14 cellular contexts compared by ENCODE assay signal in the genomic region with DNA sequence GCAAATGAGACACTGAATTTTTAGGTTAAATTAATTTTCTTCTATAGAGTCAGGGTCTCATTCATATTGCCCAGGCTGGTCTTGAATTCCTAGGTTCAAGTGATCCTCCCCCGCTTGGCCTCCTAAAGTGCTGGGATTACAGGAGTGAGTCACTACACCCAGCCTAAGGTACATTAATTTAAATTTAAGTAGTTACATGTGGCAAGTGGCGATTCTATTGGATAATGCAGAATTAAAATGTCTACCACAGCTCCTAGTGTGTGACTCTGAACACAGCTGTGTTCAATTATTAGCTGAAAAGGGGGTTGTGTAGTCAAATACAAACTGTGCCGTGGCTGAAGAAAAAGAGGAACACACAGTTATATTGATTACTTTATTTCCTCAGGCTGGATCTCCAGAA. TPM values are rescaled to one million over a fixed set of nuclear protein-coding genes. Genes with fewer than 3 reads are reported as not detected.
DNase-seq lines count a peak whose midpoint lies in the region; ATAC-seq and TF ChIP-seq lines count a peak whose summit lies in the region.
"Had no signal": no experiment of that assay in that cellular context is flagged by ENCODE, and none has a peak within 500 bp of the region (broad histone marks: within the 10 kb centered on the region; RNA-seq: fewer than 3 reads in every experiment).

No MANE protein-coding gene starts in this region.

- H3K27ac ChIP-seq in sigmoid colon, result no peak overlapping the region

- TF ChIP-seq EP300 in sigmoid colon (IDR thresholded peaks at IDR 0.05), result no peak

- H3K36me3 Mint-ChIP-seq in HFFc6 (ENCODE audit: low read depth) (peaks cover 41% of the 10 kb centered on the region), glutamatergic neuron (ENCODE audit: unreplicated experiment) (no peaks in the 10 kb centered on the region)

- 94 to 95% methylated on average over 3 of the region's 3 CpGs for WGBS in sigmoid colon, 2 donors

- H3K4me1 Mint-ChIP-seq in HFFc6 (ENCODE audit: low read depth), result peaks cover 60% of the 10 kb centered on the region
- peaks cover 5% of the 10 kb centered on the region for H3K4me1 Mint-ChIP-seq in glutamatergic neuron (ENCODE audit: low read depth, unreplicated experiment)

- H3K27me3 Mint-ChIP-seq in HFFc6 (ENCODE audit: insufficient read depth) (peaks cover 8% of the 10 kb centered on the region), glutamatergic neuron (ENCODE audit: unreplicated experiment) (peaks cover 7% of the 10 kb centered on the region)

- H3K4me3 Mint-ChIP-seq in HFFc6 (no peak overlapping the region), glutamatergic neuron (ENCODE audit: unreplicated experiment) (no peak overlapping the region)
- H3K4me3 Mint-ChIP-seq: CD8-positive, alpha-beta T cell had no signal

- TF ChIP-seq CTCF in HFFc6 (IDR thresholded peaks at IDR 0.05), result no peak
- TF ChIP-seq CTCF in fibroblast of mammary gland (conservative IDR thresholded peaks at IDR 0.05; ENCODE audit: control insufficient read depth, insufficient read depth, low read depth, low read length), result no peak
- no peak for TF ChIP-seq CTCF in sigmoid colon (IDR thresholded peaks at IDR 0.05)
- no peak for TF ChIP-seq CTCF in glutamatergic neuron (IDR thresholded peaks at IDR 0.05; ENCODE audit: partially characterized antibody, unreplicated experiment)

- no peak overlapping the region for H3K4me3 ChIP-seq in fibroblast of mammary gland (ENCODE audit: control insufficient read depth, low read depth, low read length)
- no peak overlapping the region for H3K4me3 ChIP-seq in sigmoid colon

- no peaks in the 10 kb centered on the region for H3K27me3 ChIP-seq in sigmoid colon

- peaks cover 0 to 10% (median 0%) of the 10 kb centered on the region in 4 donors for H3K36me3 ChIP-seq in sigmoid colon

- H3K9me3 Mint-ChIP-seq in HFFc6 (no peaks in the 10 kb centered on the region), glutamatergic neuron (ENCODE audit: unreplicated experiment) (peaks cover 2% of the 10 kb centered on the region)
- H3K9me3 Mint-ChIP-seq: CD8-positive, alpha-beta T cell had no signal

- no peak for ATAC-seq in HG03442 (IDR thresholded peaks at IDR 0.05; ENCODE audit: unreplicated experiment)
- ATAC-seq: CD8-positive, alpha-beta T cell had no signal

- H3K27ac Mint-ChIP-seq in HFFc6, result no peak overlapping the region
- no peak overlapping the region for H3K27ac Mint-ChIP-seq in glutamatergic neuron (ENCODE audit: unreplicated experiment)

- peaks cover 0 to 44% (median 31%) of the 10 kb centered on the region in 4 donors for H3K4me1 ChIP-seq in sigmoid colon

- H3K9me3 ChIP-seq in sigmoid colon, result no peaks in the 10 kb centered on the region

- DNase-seq in NCI-H82 (lab: John Stamatoyannopoulos, UW) (peak; percentile 26), NCI-H82 treated with DMSO at 0.1 percent for 48 hours (lab: John Stamatoyannopoulos, UW; ENCODE audit: unreplicated experiment) (no peak), HFFc6 (peak; percentile 8), fibroblast of mammary gland (ENCODE audit: low read depth) (peak; percentile 86), sigmoid colon (peak; percentile 32), inferior parietal cortex (ENCODE audit: extremely low spot score) (no peak), glutamatergic neuron (no peak)
- DNase-seq: 8988T; CD8-positive, alpha-beta T cell; NCI-H1417 treated with DMSO at 0.1 percent for 48 hours; NCI-H2029; NCI-H526; NK-92 treated with Interleukin-12 subunit alpha and Interleukin-12 subunit beta, amount 100 ng/mL, for 24 hours had no signal

- intact Hi-C loops in sigmoid colon (cut with DNase I), result loop anchor here (5.0 to 10.0 kb wide), 4 partner anchors 128 to 280 kb away; a partner anchor contains a TSS

- no peak for TF ChIP-seq POLR2A in sigmoid colon (IDR thresholded peaks at IDR 0.05)

RNA-seq across cellular contexts. Expression of a gene that starts 2.2 kb away (rescaled TPM):
- total RNA-seq in HFFc6 (2021; fragmentation: NEBNext Ultra II Directional; extraction: Animal tissue kit (Norgen Biotek cat#: 25700)), result 10 to 100 TPM; 38.3 to 46.9 (median 42.8) TPM
- total RNA-seq in sigmoid colon (10 to 100 TPM in 3 of 4 donors, 1 to 10 TPM in 1; 9.1 to 25.2 (median 17.1) TPM), glutamatergic neuron (ENCODE audit: unreplicated experiment) (38.5 TPM)
- polyA plus RNA-seq in sigmoid colon, result 10 to 100 TPM in 1 of 3 donors, 1 to 10 TPM in 2; 1.8 to 27.4 (median 3.0) TPM

RNA-seq across cellular contexts. Expression of a gene that starts 2.9 kb away (rescaled TPM):
- 10 to 100 TPM; 23.6 to 32.6 (median 25.5) TPM for total RNA-seq in HFFc6 (2021; fragmentation: NEBNext Ultra II Directional; extraction: Animal tissue kit (Norgen Biotek cat#: 25700))
- total RNA-seq in sigmoid colon (10 to 100 TPM in 3 of 4 donors, 1 to 10 TPM in 1; 7.2 to 15.5 (median 12.9) TPM), glutamatergic neuron (ENCODE audit: unreplicated experiment) (40.0 TPM)
- 10 to 100 TPM in 1 of 3 donors, 1 to 10 TPM in 2; 2.4 to 26.7 (median 3.5) TPM for polyA plus RNA-seq in sigmoid colon

RNA-seq across cellular contexts. Expression of a gene that starts 3.1 kb away (rescaled TPM):
- 100 to 1,000 TPM in 5 of 6 experiments, 10 to 100 TPM in 1; 98.8 to 123 (median 116) TPM for total RNA-seq in HFFc6 (2021; fragmentation: NEBNext Ultra II Directional; extraction: Animal tissue kit (Norgen Biotek cat#: 25700))
- total RNA-seq in sigmoid colon (100 to 1,000 TPM; 128 to 226 (median 159) TPM), glutamatergic neuron (ENCODE audit: unreplicated experiment) (58.8 TPM)
- 10 to 100 TPM; 58.5 to 99.7 (median 73.9) TPM for polyA plus RNA-seq in sigmoid colon

RNA-seq across cellular contexts. Expression of a gene that starts 47.9 kb away (rescaled TPM):
- not detected for total RNA-seq in HFFc6 (2021; fragmentation: NEBNext Ultra II Directional; extraction: Animal tissue kit (Norgen Biotek cat#: 25700))
- total RNA-seq in sigmoid colon (1 to 10 TPM in 1 of 4 donors, under 1 TPM in 2, not detected in 1; 0.28 to 1.1 (median 0.68) TPM), glutamatergic neuron (ENCODE audit: unreplicated experiment) (1.3 TPM)
- under 1 TPM in 2 of 3 donors, not detected in 1; 0.10 to 0.60 TPM for polyA plus RNA-seq in sigmoid colon
- total RNA-seq: CD8-positive, alpha-beta T cell had no signal

Comparison
In these comparisons a context has a peak if more than half of its experiments do, and no peak if none do; other contexts are left out.
1. DNase-seq: peak in NCI-H82 (single experiment), HFFc6 (single experiment), fibroblast of mammary gland (single experiment) and sigmoid colon (single experiment); none in NCI-H82 treated with DMSO at 0.1 percent for 48 hours (single experiment), inferior parietal cortex (single experiment) and glutamatergic neuron (single experiment).